ENCODE assay signal across 12 cellular contexts in genomic region chr12:7859552-7859951, GRCh38. TPM values are rescaled to one million over a fixed set of nuclear protein-coding genes. Genes with fewer than 3 reads are reported as not detected.
A peak's percentile ranks its signal among the peaks of the same experiment; 100 is the strongest.
DNase-seq lines count a peak whose midpoint lies in the region; ATAC-seq and TF ChIP-seq lines count a peak whose summit lies in the region.
"Had no signal": no experiment of that assay in that cellular context is flagged by ENCODE, and none has a peak within 500 bp of the region (broad histone marks: within the 10 kb centered on the region; RNA-seq: fewer than 3 reads in every experiment).

No MANE protein-coding gene starts in this region.

- no peak for TF ChIP-seq POLR2A in GM18505 (IDR thresholded peaks at IDR 0.05; ENCODE audit: borderline replicate concordance, extremely low read depth, insufficient read depth, insufficient read length)

- intact Hi-C loops in activated T-helper 1 cell treated with anti-CD3 and anti-CD28 coated beads, Interleukin-12 subunit alpha, Interleukin-12 subunit beta, Interleukin-2, Interleukin-4 antibody, amounts not matched to agents 30 ng/mL and 10 ng/mL and 1 ng/mL, durations not matched to agents 14 hours and 24 hours and 36 hours (cut with micrococcal nuclease) = no loop called here

- no peak overlapping the region for H3K4me3 Mint-ChIP-seq in activated T-helper 1 cell treated with anti-CD3 and anti-CD28 coated beads, Interleukin-12 subunit alpha, Interleukin-12 subunit beta, Interleukin-2, Interleukin-4 antibody, amounts not matched to agents 30 ng/mL and 10 ng/mL and 1 ng/mL, durations not matched to agents 14 hours and 24 hours and 36 hours
- H3K4me3 Mint-ChIP-seq: activated naive CD8-positive, alpha-beta T cell treated with anti-CD3 and anti-CD28 coated beads, Interleukin-2, amount 50 U/mL, for 24 hours; stimulated activated naive B cell treated with anti-CD40 and anti-IgM and Interleukin-4, amounts not matched to agents 10 μg/mL and 1 μg/mL and 100 μg/mL, for 72 hours had no signal

- peaks cover 21% of the 10 kb centered on the region for H3K4me1 Mint-ChIP-seq in activated T-helper 1 cell treated with anti-CD3 and anti-CD28 coated beads, Interleukin-12 subunit alpha, Interleukin-12 subunit beta, Interleukin-2, Interleukin-4 antibody, amounts not matched to agents 30 ng/mL and 10 ng/mL and 1 ng/mL, durations not matched to agents 14 hours and 24 hours and 36 hours (ENCODE audit: low read depth)

- no peaks in the 10 kb centered on the region for H3K36me3 Mint-ChIP-seq in activated T-helper 1 cell treated with anti-CD3 and anti-CD28 coated beads, Interleukin-12 subunit alpha, Interleukin-12 subunit beta, Interleukin-2, Interleukin-4 antibody, amounts not matched to agents 30 ng/mL and 10 ng/mL and 1 ng/mL, durations not matched to agents 14 hours and 24 hours and 36 hours (ENCODE audit: low read depth)
- H3K36me3 Mint-ChIP-seq: stimulated activated naive B cell treated with anti-CD40 and anti-IgM and Interleukin-4, amounts not matched to agents 10 μg/mL and 1 μg/mL and 100 μg/mL, for 72 hours had no signal

- no peak overlapping the region for H3K27ac Mint-ChIP-seq in activated T-helper 1 cell treated with anti-CD3 and anti-CD28 coated beads, Interleukin-12 subunit alpha, Interleukin-12 subunit beta, Interleukin-2, Interleukin-4 antibody, amounts not matched to agents 30 ng/mL and 10 ng/mL and 1 ng/mL, durations not matched to agents 14 hours and 24 hours and 36 hours
- H3K27ac Mint-ChIP-seq: stimulated activated naive B cell treated with anti-CD40 and anti-IgM and Interleukin-4, amounts not matched to agents 10 μg/mL and 1 μg/mL and 100 μg/mL, for 72 hours had no signal

- ATAC-seq in GM18505 (IDR thresholded peaks at IDR 0.05; ENCODE audit: unreplicated experiment) (peak; percentile 11), SK-N-SH treated with all-trans-retinoic acid at 6 μM for 48 hours (peak; percentile 3; the same call in 2 of the 3 replicates)

- H3K27me3 Mint-ChIP-seq in activated T-helper 1 cell treated with anti-CD3 and anti-CD28 coated beads, Interleukin-12 subunit alpha, Interleukin-12 subunit beta, Interleukin-2, Interleukin-4 antibody, amounts not matched to agents 30 ng/mL and 10 ng/mL and 1 ng/mL, durations not matched to agents 14 hours and 24 hours and 36 hours (ENCODE audit: insufficient read depth) = peaks cover 9% of the 10 kb centered on the region
- H3K27me3 Mint-ChIP-seq: activated naive CD8-positive, alpha-beta T cell treated with anti-CD3 and anti-CD28 coated beads, Interleukin-2, amount 50 U/mL, for 24 hours; IgD-negative memory B cell had no signal

- H3K9me3 Mint-ChIP-seq in activated T-helper 1 cell treated with anti-CD3 and anti-CD28 coated beads, Interleukin-12 subunit alpha, Interleukin-12 subunit beta, Interleukin-2, Interleukin-4 antibody, amounts not matched to agents 30 ng/mL and 10 ng/mL and 1 ng/mL, durations not matched to agents 14 hours and 24 hours and 36 hours = no peaks in the 10 kb centered on the region
- H3K9me3 Mint-ChIP-seq: activated naive CD8-positive, alpha-beta T cell treated with anti-CD3 and anti-CD28 coated beads, Interleukin-2, amount 50 U/mL, for 24 hours; IgD-negative memory B cell; stimulated activated naive B cell treated with anti-CD40 and anti-IgM and Interleukin-4, amounts not matched to agents 10 μg/mL and 1 μg/mL and 100 μg/mL, for 72 hours had no signal

- DNase-seq in iris pigment epithelial cell (ENCODE audit: low read depth) (peak; percentile 52), stromal cell of bone marrow (ENCODE audit: low read depth) (peak; percentile 48), NCI-H187 (lab: John Stamatoyannopoulos, UW) (no peak)
- no peak for DNase-seq in activated naive CD4-positive, alpha-beta T cell treated with anti-CD3 and anti-CD28 coated beads, Interleukin-2, amount 50 U/mL, for 16 hours
- no peak for DNase-seq in activated T-helper 1 cell treated with anti-CD3 and anti-CD28 coated beads, Interleukin-12 subunit alpha, Interleukin-12 subunit beta, Interleukin-2, Interleukin-4 antibody, amounts not matched to agents 30 ng/mL and 10 ng/mL and 1 ng/mL, durations not matched to agents 14 hours and 24 hours and 36 hours (ENCODE audit: low spot score)
- DNase-seq: cortex of kidney had no signal

TF ChIP-seq in SK-N-SH treated with all-trans-retinoic acid at 6 μM for 48 hours, 23 proteins besides CTCF, POLR2A, EP300 and RAD21:
- TF ChIP-seq TOX (CRISPR knock-in tag; IDR thresholded peaks at IDR 0.05; ENCODE audit: borderline replicate concordance) (no peak), ZNF8 (CRISPR knock-in tag; IDR thresholded peaks at IDR 0.05) (no peak), CSRNP3 (CRISPR knock-in tag; IDR thresholded peaks at IDR 0.05) (no peak), ZNF70 (CRISPR knock-in tag; IDR thresholded peaks at IDR 0.05) (no peak), ISL1 (CRISPR knock-in tag; IDR thresholded peaks at IDR 0.05) (no peak)

RNA-seq across cellular contexts. Expression of gene SLC2A14, which starts 13.2 kb away (rescaled TPM):
- 0.10 TPM in 1 of 2 replicates, not detected in the other for total RNA-seq in activated T-helper 1 cell treated with anti-CD3 and anti-CD28 coated beads, Interleukin-12 subunit alpha, Interleukin-12 subunit beta, Interleukin-2, Interleukin-4 antibody, amounts not matched to agents 30 ng/mL and 10 ng/mL and 1 ng/mL, durations not matched to agents 14 hours and 24 hours and 36 hours
- total RNA-seq: NCI-H460 had no signal

Comparison
In these comparisons a context has a peak if more than half of its experiments do, and no peak if none do; other contexts are left out.
1. DNase-seq: peak in iris pigment epithelial cell (single experiment) and stromal cell of bone marrow (single experiment); none in activated naive CD4-positive, alpha-beta T cell treated with anti-CD3 and anti-CD28 coated beads, Interleukin-2, amount 50 U/mL, for 16 hours (single experiment), NCI-H187 (0 of 2) and activated T-helper 1 cell treated with anti-CD3 and anti-CD28 coated beads, Interleukin-12 subunit alpha, Interleukin-12 subunit beta, Interleukin-2, Interleukin-4 antibody, amounts not matched to agents 30 ng/mL and 10 ng/mL and 1 ng/mL, durations not matched to agents 14 hours and 24 hours and 36 hours (single experiment).